15 cellular contexts compared by ENCODE assay signal in genomic region chr18:47263197-47263827, GRCh38. TPM values are rescaled to one million over a fixed set of nuclear protein-coding genes. Genes with fewer than 3 reads are reported as not detected.
DNase-seq lines count a peak whose midpoint lies in the region; ATAC-seq, FAIRE-seq and TF ChIP-seq lines count a peak whose summit lies in the region.
"Had no signal": no experiment of that assay in that cellular context is flagged by ENCODE, and none has a peak within 500 bp of the region (broad histone marks: within the 10 kb centered on the region; RNA-seq: fewer than 3 reads in every experiment).

No MANE protein-coding gene starts in this region.

- POLR2A ChIA-PET in activated naive CD8-positive, alpha-beta T cell treated with anti-CD3 and anti-CD28 coated beads, Interleukin-2, amount 10 ng/mL, durations not matched to agents 7 days and 5 days (lab: Charles Lee), result no interaction called here

- no peaks in the 10 kb centered on the region for H3K9me3 Mint-ChIP-seq in activated naive CD8-positive, alpha-beta T cell treated with anti-CD3 and anti-CD28 coated beads, Interleukin-2, amount 10 ng/mL, durations not matched to agents 7 days and 5 days
- H3K9me3 Mint-ChIP-seq in activated naive CD8-positive, alpha-beta T cell treated with anti-CD3 and anti-CD28 coated beads for 36 hours, result no peaks in the 10 kb centered on the region
- peaks cover 23% of the 10 kb centered on the region for H3K9me3 Mint-ChIP-seq in astrocyte (ENCODE audit: unreplicated experiment)
- H3K9me3 Mint-ChIP-seq in effector memory CD8-positive, alpha-beta T cell, result peaks cover 0 to 4% of the 10 kb centered on the region in 2 donors

- H3K9ac ChIP-seq in astrocyte (ENCODE audit: low read length), result peak overlapping the region; percentile 63

- no peaks in the 10 kb centered on the region for H3K36me3 Mint-ChIP-seq in activated naive CD8-positive, alpha-beta T cell treated with anti-CD3 and anti-CD28 coated beads, Interleukin-2, amount 10 ng/mL, durations not matched to agents 7 days and 5 days
- H3K36me3 Mint-ChIP-seq in activated naive CD8-positive, alpha-beta T cell treated with anti-CD3 and anti-CD28 coated beads for 36 hours, result peaks cover 2% of the 10 kb centered on the region
- H3K36me3 Mint-ChIP-seq in astrocyte (ENCODE audit: low read depth, unreplicated experiment), result peaks cover 2% of the 10 kb centered on the region
- H3K36me3 Mint-ChIP-seq in effector memory CD8-positive, alpha-beta T cell (ENCODE audit: insufficient read depth), result no peaks in the 10 kb centered on the region

- no peaks in the 10 kb centered on the region for H3K9me3 ChIP-seq in astrocyte (ENCODE audit: insufficient read depth, low read depth, low read length)
- H3K9me3 ChIP-seq in suprapubic skin, result no peaks in the 10 kb centered on the region
- no peaks in the 10 kb centered on the region for H3K9me3 ChIP-seq in upper lobe of right lung

- no peak for FAIRE-seq in astrocyte (lab: Jason Lieb, UNC)
- FAIRE-seq: GM12892 had no signal

- no peak overlapping the region for H3K27ac ChIP-seq in astrocyte (ENCODE audit: low read depth, low read length)
- H3K27ac ChIP-seq in suprapubic skin, result no peak overlapping the region
- no peak overlapping the region for H3K27ac ChIP-seq in upper lobe of right lung

- intact Hi-C loops in upper lobe of right lung (cut with DNase I), result no loop called here

- H3K27me3 ChIP-seq in astrocyte (ENCODE audit: insufficient read depth, low read length), result peaks cover 53% of the 10 kb centered on the region
- H3K27me3 ChIP-seq in suprapubic skin, result peaks cover 79% of the 10 kb centered on the region
- H3K27me3 ChIP-seq in upper lobe of right lung, result peaks cover 84% of the 10 kb centered on the region

- WGBS in suprapubic skin, result under 1% methylated on average over 29 of the region's 46 CpGs

- peaks cover 4% of the 10 kb centered on the region for H3K4me1 ChIP-seq in astrocyte (ENCODE audit: insufficient read depth, low read length)
- peaks cover 24% of the 10 kb centered on the region for H3K4me1 ChIP-seq in suprapubic skin
- no peaks in the 10 kb centered on the region for H3K4me1 ChIP-seq in upper lobe of right lung

- TF ChIP-seq POLR2A in suprapubic skin (IDR thresholded peaks at IDR 0.05), result no peak

- no peak for ATAC-seq in activated naive CD8-positive, alpha-beta T cell treated with anti-CD3 and anti-CD28 coated beads, Interleukin-2, amount 10 ng/mL, durations not matched to agents 7 days and 5 days (ENCODE audit: low read depth)
- no peak for ATAC-seq in HG03571 (IDR thresholded peaks at IDR 0.05; ENCODE audit: unreplicated experiment)
- ATAC-seq in upper lobe of right lung, result no peak
- ATAC-seq in effector memory CD8-positive, alpha-beta T cell (replicated peaks), result no peak
- ATAC-seq: activated CD4-positive, CD25-positive, alpha-beta regulatory T cell treated with anti-CD3 and anti-CD28 coated beads, Interleukin-2, amount 50 U/mL, for 24 hours had no signal

- TF ChIP-seq CTCF in astrocyte (IDR thresholded peaks at IDR 0.05; ENCODE audit: insufficient read depth, low read depth, low read length) (peak; percentile 7), suprapubic skin (IDR thresholded peaks at IDR 0.05) (no peak), upper lobe of right lung (IDR thresholded peaks at IDR 0.05) (no peak)

- peak overlapping the region; percentile 56 for H2AFZ ChIP-seq in astrocyte (ENCODE audit: low read depth, low read length)

- no peaks in the 10 kb centered on the region for H4K20me1 ChIP-seq in astrocyte (ENCODE audit: insufficient read depth, low read length)

- no peak for TF ChIP-seq EP300 in suprapubic skin (IDR thresholded peaks at IDR 0.05)

- no peak overlapping the region for H3K27ac Mint-ChIP-seq in activated naive CD8-positive, alpha-beta T cell treated with anti-CD3 and anti-CD28 coated beads, Interleukin-2, amount 10 ng/mL, durations not matched to agents 7 days and 5 days
- H3K27ac Mint-ChIP-seq in activated naive CD8-positive, alpha-beta T cell treated with anti-CD3 and anti-CD28 coated beads for 36 hours, result no peak overlapping the region
- no peak overlapping the region for H3K27ac Mint-ChIP-seq in astrocyte (ENCODE audit: unreplicated experiment)
- no peak overlapping the region for H3K27ac Mint-ChIP-seq in effector memory CD8-positive, alpha-beta T cell

- peak overlapping the region; percentile 45 for H3K4me3 Mint-ChIP-seq in activated naive CD8-positive, alpha-beta T cell treated with anti-CD3 and anti-CD28 coated beads, Interleukin-2, amount 10 ng/mL, durations not matched to agents 7 days and 5 days
- H3K4me3 Mint-ChIP-seq in activated naive CD8-positive, alpha-beta T cell treated with anti-CD3 and anti-CD28 coated beads for 36 hours, result no peak overlapping the region
- H3K4me3 Mint-ChIP-seq in astrocyte (ENCODE audit: unreplicated experiment), result peak overlapping the region; percentile 45
- no peak overlapping the region for H3K4me3 Mint-ChIP-seq in effector memory CD8-positive, alpha-beta T cell

- DNase-seq in activated naive CD8-positive, alpha-beta T cell treated with anti-CD3 and anti-CD28 coated beads, Interleukin-2, amount 10 ng/mL, durations not matched to agents 7 days and 5 days, result no peak
- DNase-seq in activated naive CD8-positive, alpha-beta T cell treated with anti-CD3 and anti-CD28 coated beads for 36 hours, result no peak
- no peak for DNase-seq in astrocyte (ENCODE audit: low read depth)
- peak; percentile 74 for DNase-seq in iPS-NIHi7 (ENCODE audit: extremely low spot score)
- no peak for DNase-seq in suprapubic skin (ENCODE audit: low spot score in 2 of 2)
- DNase-seq in upper lobe of right lung, result no peak
- DNase-seq in effector memory CD8-positive, alpha-beta T cell, result no peak
- DNase-seq: activated naive CD4-positive, alpha-beta T cell; AML-193; naive B cell; OCI-M1 had no signal

- H3K4me1 Mint-ChIP-seq in activated naive CD8-positive, alpha-beta T cell treated with anti-CD3 and anti-CD28 coated beads, Interleukin-2, amount 10 ng/mL, durations not matched to agents 7 days and 5 days, result peaks cover 1% of the 10 kb centered on the region
- H3K4me1 Mint-ChIP-seq in activated naive CD8-positive, alpha-beta T cell treated with anti-CD3 and anti-CD28 coated beads for 36 hours, result peaks cover 9% of the 10 kb centered on the region
- H3K4me1 Mint-ChIP-seq in astrocyte (ENCODE audit: low read depth, unreplicated experiment), result no peaks in the 10 kb centered on the region
- H3K4me1 Mint-ChIP-seq in effector memory CD8-positive, alpha-beta T cell (ENCODE audit: low read depth in 2 of 2), result no peaks in the 10 kb centered on the region
- H3K4me1 Mint-ChIP-seq: naive B cell had no signal

- H3K36me3 ChIP-seq in astrocyte (ENCODE audit: insufficient read depth, low read length) (no peaks in the 10 kb centered on the region), suprapubic skin (no peaks in the 10 kb centered on the region), upper lobe of right lung (no peaks in the 10 kb centered on the region)

- H3K4me3 ChIP-seq in astrocyte (ENCODE audit: insufficient read depth, low read depth, low read length) (peak overlapping the region; percentile 59), suprapubic skin (peak overlapping the region; percentile 31), upper lobe of right lung (no peak overlapping the region)

- H3K27me3 Mint-ChIP-seq in activated naive CD8-positive, alpha-beta T cell treated with anti-CD3 and anti-CD28 coated beads, Interleukin-2, amount 10 ng/mL, durations not matched to agents 7 days and 5 days, result peaks cover 61% of the 10 kb centered on the region
- H3K27me3 Mint-ChIP-seq in activated naive CD8-positive, alpha-beta T cell treated with anti-CD3 and anti-CD28 coated beads for 36 hours, result peaks cover 88% of the 10 kb centered on the region
- H3K27me3 Mint-ChIP-seq in astrocyte (ENCODE audit: low read depth, unreplicated experiment), result peaks cover 76% of the 10 kb centered on the region
- H3K27me3 Mint-ChIP-seq in effector memory CD8-positive, alpha-beta T cell, result peaks cover 66 to 81% of the 10 kb centered on the region in 2 donors

- H3K4me2 ChIP-seq in astrocyte (ENCODE audit: low read length), result peak overlapping the region; percentile 81

- no peaks in the 10 kb centered on the region for H3K79me2 ChIP-seq in astrocyte (ENCODE audit: insufficient read depth, low read length)

RNA-seq across cellular contexts. Expression of gene SKOR2, which starts 11.9 kb away (rescaled TPM):
- total RNA-seq in activated naive CD8-positive, alpha-beta T cell treated with anti-CD3 and anti-CD28 coated beads, Interleukin-2, amount 10 ng/mL, durations not matched to agents 7 days and 5 days, result not detected
- total RNA-seq in activated naive CD8-positive, alpha-beta T cell treated with anti-CD3 and anti-CD28 coated beads for 36 hours, result not detected
- not detected in 2 replicates for total RNA-seq in astrocyte
- total RNA-seq in suprapubic skin, result not detected
- total RNA-seq in upper lobe of right lung, result not detected
- total RNA-seq: urinary bladder had no signal

Comparison
In these comparisons a context has a peak if more than half of its experiments do, and no peak if none do; other contexts are left out.
1. H3K4me3 Mint-ChIP-seq: peak in activated naive CD8-positive, alpha-beta T cell treated with anti-CD3 and anti-CD28 coated beads, Interleukin-2, amount 10 ng/mL, durations not matched to agents 7 days and 5 days (single experiment) and astrocyte (single experiment); none in activated naive CD8-positive, alpha-beta T cell treated with anti-CD3 and anti-CD28 coated beads for 36 hours (single experiment) and effector memory CD8-positive, alpha-beta T cell (0 of 2).